30 cellular contexts compared by ENCODE assay signal in genomic region chr12:66502911-66503310, GRCh38.
"Had no signal": no experiment of that assay in that cellular context is flagged by ENCODE, and none has a peak within 500 bp of the region (broad histone marks: within the 10 kb centered on the region; RNA-seq: fewer than 3 reads in every experiment).

No MANE protein-coding gene starts in this region.

- H3K36me3 ChIP-seq: adrenal gland, brain microvascular endothelial cell, breast epithelium had no signal

- H3K27ac ChIP-seq: adrenal gland, body of pancreas, brain microvascular endothelial cell, breast epithelium, VCaP had no signal

- H3K4me3 ChIP-seq: adrenal gland, body of pancreas, breast epithelium had no signal

- DNase-seq: activated B cell treated with CpG ODN at 0.5 μM for 24 hours; activated CD4-positive, alpha-beta memory T cell treated with anti-CD3 and anti-CD28 coated beads for 36 hours; activated CD4-positive, alpha-beta T cell treated with anti-CD3 and anti-CD28 coated beads for 4 hours; activated CD4-positive, alpha-beta T cell treated with anti-CD3 and anti-CD28 coated beads, Interleukin-2, amount 10 ng/mL, durations not matched to agents 24 days and 14 days; activated CD4-positive, alpha-beta T cell treated with anti-CD3 and anti-CD28 coated beads, Interleukin-2, amount 50 U/mL, for 1 hour; activated CD4-positive, alpha-beta T cell treated with anti-CD3 and anti-CD28 coated beads, Interleukin-2, amount 50 U/mL, for 4 hours; activated CD4-positive, CD25-positive, alpha-beta regulatory T cell treated with anti-CD3 and anti-CD28 coated beads, Interleukin-2, amount 50 U/mL, for 72 hours; activated CD8-positive, alpha-beta memory T cell treated with anti-CD3 and anti-CD28 coated beads, Interleukin-2, amount 50 U/mL, for 4 hours; activated CD8-positive, alpha-beta T cell treated with anti-CD3 and anti-CD28 coated beads for 36 hours; activated effector memory CD4-positive, alpha-beta T cell treated with anti-CD3 and anti-CD28 coated beads, Interleukin-2, amount 50 U/mL, for 16 hours; activated gamma-delta T cell treated with Interleukin-2 at 50 U/mL for 16 hours; activated naive CD4-positive, alpha-beta T cell; activated naive CD4-positive, alpha-beta T cell treated with anti-CD3 and anti-CD28 coated beads for 36 hours; activated naive CD4-positive, alpha-beta T cell treated with anti-CD3 and anti-CD28 coated beads, Interleukin-2, amount 50 U/mL, for 16 hours; activated naive CD8-positive, alpha-beta T cell treated with anti-CD3 and anti-CD28 coated beads for 36 hours; activated T-cell treated with anti-CD3 and anti-CD28 coated beads for 4 hours; activated T-cell treated with anti-CD3 and anti-CD28 coated beads, Interleukin-2, amount 50 U/mL, for 1 hour; activated T-cell treated with anti-CD3 and anti-CD28 coated beads, Interleukin-2, amount 50 U/mL, for 4 hours; activated T-cell treated with anti-CD3 and anti-CD28 coated beads, Interleukin-2, amount 50 U/mL, for 72 hours; adrenal gland; amniotic stem cell; aorta; body of pancreas; brain microvascular endothelial cell; cerebellar nuclear complex; T-helper 1 cell; T-helper 2 cell; T-helper 9 cell had no signal

- H3K4me1 ChIP-seq: adrenal gland, body of pancreas, breast epithelium had no signal

- H3K27me3 ChIP-seq: adrenal gland, body of pancreas, brain microvascular endothelial cell, breast epithelium had no signal
